ENCODE assay signal across 12 cellular contexts in genomic region chr12:57152408-57153038, GRCh38. TPM values are rescaled to one million over a fixed set of nuclear protein-coding genes. Genes with fewer than 3 reads are reported as not detected.
DNase-seq lines count a peak whose midpoint lies in the region; ATAC-seq and TF ChIP-seq lines count a peak whose summit lies in the region.
"Had no signal": no experiment of that assay in that cellular context is flagged by ENCODE, and none has a peak within 500 bp of the region (broad histone marks: within the 10 kb centered on the region; RNA-seq: fewer than 3 reads in every experiment).

No MANE protein-coding gene starts in this region.

- CTCF ChIA-PET in HEK293 (lab: Yijun Ruan, JAX) = interaction anchor here (0.8 to 3.1 kb wide), 3 partner anchors 23 to 59 kb away, joined by 3 to 10 read pairs (median 3); no protein-coding TSS in a partner anchor

- H3K36me3 ChIP-seq in HEK293 (ENCODE audit: control insufficient read depth in 2 of 2, insufficient read depth in 1 of 2, low read length in 2 of 2) (peaks cover 0 to 88% of the 10 kb centered on the region in 2 experiments; a peak in 1 of 3 replicates), testis (ENCODE audit: low read depth, missing control alignments) (no peaks in the 10 kb centered on the region)

- 25 to 26% methylated on average over 7 of the region's 7 CpGs for WGBS in lower leg skin, 2 donors
- WGBS in testis, 2 donors = 49 to 51% methylated on average over 7 of the region's 7 CpGs

- H3K4me1 ChIP-seq in HEK293 (ENCODE audit: control insufficient read depth, insufficient read depth, low read length) (no peaks in the 10 kb centered on the region), testis (peaks cover 63% of the 10 kb centered on the region)

- H3K4me1 Mint-ChIP-seq in chondrocyte (ENCODE audit: low read depth) = peaks cover 62% of the 10 kb centered on the region

- POLR2A ChIA-PET in HEK293 (lab: Yijun Ruan, JAX) = no interaction called here

- no peak for DNase-seq in chondrocyte (ENCODE audit: low spot score)
- DNase-seq in lower leg skin (ENCODE audit: low spot score in 2 of 2) = peak; percentile 87 to 94
- peak; percentile 71 for DNase-seq in testis
- no peak for DNase-seq in activated CD4-positive, alpha-beta T cell treated with anti-CD3 and anti-CD28 coated beads for 4 hours
- DNase-seq: stimulated activated CD4-positive, alpha-beta T cell treated with anti-CD3 and anti-CD28 coated beads, Interleukin-2, amount 100 ng/mL, for 24 hours had no signal

- intact Hi-C loops in lower leg skin (cut with DNase I; ENCODE audit: low total_unique reads) (no loop called here), testis (cut with DNase I; ENCODE audit: low total_unique reads) (no loop called here)

- TF ChIP-seq POLR2A in lower leg skin (IDR thresholded peaks at IDR 0.05) (no peak), testis (IDR thresholded peaks at IDR 0.05) (no peak)

- no peak for TF ChIP-seq CTCF in HEK293 (tag by site-specific recombination; IDR thresholded peaks at IDR 0.05)
- no peak for TF ChIP-seq CTCF in chondrocyte (IDR thresholded peaks at IDR 0.05)
- no peak for TF ChIP-seq CTCF in lower leg skin (IDR thresholded peaks at IDR 0.05)
- no peak for TF ChIP-seq CTCF in testis (IDR thresholded peaks at IDR 0.05)

- no peaks in the 10 kb centered on the region for H3K9me3 Mint-ChIP-seq in chondrocyte (ENCODE audit: low read depth)
- H3K9me3 Mint-ChIP-seq: activated T-helper 1 cell treated with anti-CD3 and anti-CD28 coated beads, Interleukin-12 subunit alpha, Interleukin-12 subunit beta, Interleukin-2, Interleukin-4 antibody, amounts not matched to agents 30 ng/mL and 10 ng/mL and 1 ng/mL, durations not matched to agents 14 hours and 24 hours and 36 hours; mesothelial cell of epicardium had no signal

- no peaks in the 10 kb centered on the region for H3K27me3 ChIP-seq in testis

- H3K27me3 Mint-ChIP-seq in chondrocyte (ENCODE audit: low read depth) = no peaks in the 10 kb centered on the region

- H3K9me3 ChIP-seq in HEK293 (ENCODE audit: control insufficient read depth, insufficient read depth, low read depth, low read length) (no peaks in the 10 kb centered on the region), testis (no peaks in the 10 kb centered on the region)

- H3K27ac ChIP-seq in HEK293 (ENCODE audit: extremely low read depth, low read depth, low read length) = no peak overlapping the region
- peak overlapping the region; percentile 63 to 78 for H3K27ac ChIP-seq in testis

- H3K4me3 ChIP-seq in HEK293 (ENCODE audit: low read depth, low read length) (no peak overlapping the region), lower leg skin (ENCODE audit: low read depth, poor library complexity, severe bottlenecking) (no peak overlapping the region), testis (no peak overlapping the region)

- H3K36me3 Mint-ChIP-seq in chondrocyte (ENCODE audit: low read depth) = peaks cover 33% of the 10 kb centered on the region

- H3K4me3 Mint-ChIP-seq in chondrocyte (ENCODE audit: unreplicated experiment) = peak overlapping the region; percentile 9
- H3K4me3 Mint-ChIP-seq: activated T-helper 1 cell treated with anti-CD3 and anti-CD28 coated beads, Interleukin-12 subunit alpha, Interleukin-12 subunit beta, Interleukin-2, Interleukin-4 antibody, amounts not matched to agents 30 ng/mL and 10 ng/mL and 1 ng/mL, durations not matched to agents 14 hours and 24 hours and 36 hours; mesothelial cell of epicardium had no signal

- H3K27ac Mint-ChIP-seq in chondrocyte (ENCODE audit: unreplicated experiment) = peak overlapping the region; percentile 95
- H3K27ac Mint-ChIP-seq: activated T-helper 1 cell treated with anti-CD3 and anti-CD28 coated beads, Interleukin-12 subunit alpha, Interleukin-12 subunit beta, Interleukin-2, Interleukin-4 antibody, amounts not matched to agents 30 ng/mL and 10 ng/mL and 1 ng/mL, durations not matched to agents 14 hours and 24 hours and 36 hours had no signal

- ATAC-seq in HG03175 (IDR thresholded peaks at IDR 0.05; ENCODE audit: unreplicated experiment) = no peak
- no peak for ATAC-seq in HG03196 (IDR thresholded peaks at IDR 0.05; ENCODE audit: unreplicated experiment)
- ATAC-seq in HG02870 (IDR thresholded peaks at IDR 0.05; ENCODE audit: unreplicated experiment) = no peak

TF ChIP-seq in HEK293, 187 proteins besides CTCF, POLR2A, EP300 and RAD21:
- TF ChIP-seq ZNF529 (tag by site-specific recombination; IDR thresholded peaks at IDR 0.05; ENCODE audit: insufficient replicate concordance) = no peak
- peak; percentile 93 for TF ChIP-seq ZIC2 (tag by site-specific recombination; IDR thresholded peaks at IDR 0.05)

RNA-seq across cellular contexts. Expression of gene LRP1-AS, which starts 5.1 kb away (rescaled TPM):
- total RNA-seq in chondrocyte (not detected in 3 replicates), lower leg skin (not detected), testis (not detected)
- not detected for polyA plus RNA-seq in testis (ENCODE audit: insufficient read depth, low read depth, low replicate concordance)
- total RNA-seq: activated T-helper 1 cell treated with anti-CD3 and anti-CD28 coated beads, Interleukin-12 subunit alpha, Interleukin-12 subunit beta, Interleukin-2, Interleukin-4 antibody, amounts not matched to agents 30 ng/mL and 10 ng/mL and 1 ng/mL, durations not matched to agents 14 hours and 24 hours and 36 hours; mesothelial cell of epicardium; NCI-H460 had no signal

RNA-seq across cellular contexts. Expression of gene LRP1, which starts 24.2 kb away (rescaled TPM):
- 448 to 583 TPM (median 463 TPM) in 3 replicates for total RNA-seq in chondrocyte
- total RNA-seq in lower leg skin = 100 to 1,000 TPM in 2 of 4 donors, 10 to 100 TPM in 2; 93.4 to 156 (median 101) TPM
- total RNA-seq in testis = 100 to 1,000 TPM; 135 to 200 TPM
- polyA plus RNA-seq in testis (ENCODE audit: insufficient read depth, low read depth, low replicate concordance) = 82.4 TPM

RNA-seq across cellular contexts. Expression of gene STAT6, which starts 41.4 kb away (rescaled TPM):
- total RNA-seq in chondrocyte = 89.4 to 101 TPM (median 94.2 TPM) in 3 replicates
- 100 to 1,000 TPM; 105 to 210 (median 129) TPM for total RNA-seq in lower leg skin
- 10 to 100 TPM; 66.2 to 81.5 TPM for total RNA-seq in testis
- polyA plus RNA-seq in testis (ENCODE audit: insufficient read depth, low read depth, low replicate concordance) = 53.2 TPM

Comparison
In these comparisons a context has a peak if more than half of its experiments do, and no peak if none do; other contexts are left out.
1. DNase-seq: peak in lower leg skin (2 of 2) and testis (single experiment); none in chondrocyte (single experiment) and activated CD4-positive, alpha-beta T cell treated with anti-CD3 and anti-CD28 coated beads for 4 hours (0 of 2).